23 cellular contexts compared by ENCODE assay signal in the genomic region with DNA sequence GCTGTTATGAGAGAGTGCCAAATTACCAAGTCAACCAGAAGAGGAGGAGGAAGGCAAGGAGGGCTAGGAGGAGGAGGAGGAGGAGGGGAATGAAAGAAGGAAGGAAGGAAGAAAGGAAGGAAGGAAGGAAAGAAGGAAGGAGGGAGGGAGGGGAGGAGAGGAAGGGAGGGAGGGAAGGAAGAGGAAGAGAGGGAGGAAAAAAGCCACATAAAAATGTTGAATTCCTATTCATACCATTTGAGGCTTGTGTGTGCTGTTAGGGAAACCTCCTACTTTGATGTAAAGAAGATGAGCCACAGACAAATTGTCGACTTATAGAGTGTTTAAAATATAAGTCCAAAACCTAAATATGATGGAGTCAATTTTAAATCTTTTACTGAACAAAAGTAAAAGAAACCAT.
"Had no signal": no experiment of that assay in that cellular context is flagged by ENCODE, and none has a peak within 500 bp of the region (broad histone marks: within the 10 kb centered on the region; RNA-seq: fewer than 3 reads in every experiment).

No MANE protein-coding gene starts in this region.

- H3K36me3 ChIP-seq: left ventricle myocardium inferior, ovary, right atrium auricular region, stomach, thyroid gland, transverse colon, upper lobe of left lung, vagina had no signal

- H3K4me3 ChIP-seq: left ventricle myocardium inferior, lung, ovary, right atrium auricular region, skin epidermis, stomach, testis, thyroid gland, transverse colon, upper lobe of left lung, vagina had no signal

- H3K27me3 ChIP-seq: ovary, right atrium auricular region, stomach, testis, thyroid gland, transverse colon, upper lobe of left lung, vagina had no signal

- H3K9me3 ChIP-seq: left ventricle myocardium inferior, ovary, right atrium auricular region, stomach, testis, thyroid gland, transverse colon, upper lobe of left lung, vagina had no signal

- ATAC-seq: natural killer cell; sciatic nerve; stimulated activated naive B cell treated with anti-CD40 and anti-IgM and Interleukin-4, amounts not matched to agents 10 μg/mL and 1 μg/mL and 100 μg/mL, for 72 hours; stimulated activated naive CD8-positive, alpha-beta T cell treated with anti-CD3 and anti-CD28 coated beads, Interleukin-15, Interleukin-2, amounts not matched to agents 100 U/mL and 50 U/mL, for 24 hours had no signal

- H3K4me1 ChIP-seq: left ventricle myocardium inferior, right atrium auricular region, thyroid gland, upper lobe of left lung, vagina had no signal

- DNase-seq: islet precursor cell; left ventricle myocardium inferior; mesendoderm; naive B cell; natural killer cell; nephron progenitor cell; ovary; stimulated activated CD4-positive, alpha-beta T cell treated with anti-CD3 and anti-CD28 coated beads, Interleukin-12 subunit alpha, Interleukin-12 subunit beta, amount 100 ng/mL, for 4 hours; stimulated activated CD4-positive, alpha-beta T cell treated with anti-CD3 and anti-CD28 coated beads, Interleukin-15, amount 100 ng/mL, for 24 hours; stimulated activated CD4-positive, alpha-beta T cell treated with anti-CD3 and anti-CD28 coated beads, Interleukin-2, amount 100 ng/mL, for 24 hours; stimulated activated CD4-positive, alpha-beta T cell treated with anti-CD3 and anti-CD28 coated beads, Interleukin-4, amount 100 ng/mL, for 1 hour; stimulated activated naive B cell treated with anti-CD40 and anti-IgM and Interleukin-4, amounts not matched to agents 10 μg/mL and 1 μg/mL and 100 μg/mL, for 72 hours; stimulated activated naive CD8-positive, alpha-beta T cell treated with anti-CD3 and anti-CD28 coated beads, Interleukin-15, Interleukin-2, amounts not matched to agents 100 U/mL and 50 U/mL, for 24 hours; stomach; testis; thyroid gland; transverse colon; upper lobe of left lung had no signal

- H3K27ac ChIP-seq: left ventricle myocardium inferior, ovary, right atrium auricular region, skin epidermis, stomach, testis, thyroid gland, transverse colon, upper lobe of left lung, vagina had no signal
